Comparison of ENCODE assay signal across 8 cellular contexts in genomic region chr18:13136689-13137040, GRCh38.
DNase-seq lines count a peak whose midpoint lies in the region; ATAC-seq and TF ChIP-seq lines count a peak whose summit lies in the region.

No MANE protein-coding gene starts in this region.

- H3K36me3 ChIP-seq in GM06990 (ENCODE audit: control insufficient read depth, insufficient read depth, low read length): no peaks in the 10 kb centered on the region
- no peaks in the 10 kb centered on the region for H3K36me3 ChIP-seq in right atrium auricular region

- H3K27ac ChIP-seq in right atrium auricular region: peak overlapping the region in 1 of 2 donors; percentile 57

- peak; percentile 18 for ATAC-seq in HG02759 (IDR thresholded peaks at IDR 0.05; ENCODE audit: unreplicated experiment)
- ATAC-seq in HG02588 (IDR thresholded peaks at IDR 0.05; ENCODE audit: unreplicated experiment): no peak

- TF ChIP-seq CTCF in GM06990 (IDR thresholded peaks at IDR 0.05; ENCODE audit: insufficient read depth, low read length, poor library complexity, severe bottlenecking) (no peak), right atrium auricular region (IDR thresholded peaks at IDR 0.05) (no peak)

- no peaks in the 10 kb centered on the region for H3K27me3 ChIP-seq in GM06990 (replicated peaks; ENCODE audit: control insufficient read depth, insufficient read depth, low read length)
- H3K27me3 ChIP-seq in right atrium auricular region: no peaks in the 10 kb centered on the region

- peaks cover 0 to 15% of the 10 kb centered on the region in 2 donors for H3K4me1 ChIP-seq in right atrium auricular region

- DNase-seq in GM06990 (ENCODE audit: extremely low read depth, insufficient read length) (no peak), right atrium auricular region (ENCODE audit: low spot score) (no peak), retina (peak; percentile 88), kidney tubule cell (ENCODE audit: low spot score) (no peak), NCI-H1436 treated with DMSO at 0.1 percent for 48 hours (lab: John Stamatoyannopoulos, UW) (no peak)
- DNase-seq in activated CD4-positive, alpha-beta T cell treated with anti-CD3 and anti-CD28 coated beads, Interleukin-2, amount 50 U/mL, for 48 hours: peak; percentile 21 to 23

- H3K9me3 ChIP-seq in right atrium auricular region: no peaks in the 10 kb centered on the region

- peak overlapping the region; percentile 64 for H3K4me3 ChIP-seq in GM06990 (replicated peaks; ENCODE audit: low read depth, low read length)
- H3K4me3 ChIP-seq in right atrium auricular region: peak overlapping the region; percentile 46 to 71

Comparison
In these comparisons a context has a peak if more than half of its experiments do, and no peak if none do; other contexts are left out.
1. DNase-seq: peak in activated CD4-positive, alpha-beta T cell treated with anti-CD3 and anti-CD28 coated beads, Interleukin-2, amount 50 U/mL, for 48 hours (2 of 2) and retina (single experiment); none in GM06990 (single experiment), right atrium auricular region (single experiment), kidney tubule cell (single experiment) and NCI-H1436 treated with DMSO at 0.1 percent for 48 hours (single experiment).